17 cellular contexts compared by ENCODE assay signal in the genomic region with DNA sequence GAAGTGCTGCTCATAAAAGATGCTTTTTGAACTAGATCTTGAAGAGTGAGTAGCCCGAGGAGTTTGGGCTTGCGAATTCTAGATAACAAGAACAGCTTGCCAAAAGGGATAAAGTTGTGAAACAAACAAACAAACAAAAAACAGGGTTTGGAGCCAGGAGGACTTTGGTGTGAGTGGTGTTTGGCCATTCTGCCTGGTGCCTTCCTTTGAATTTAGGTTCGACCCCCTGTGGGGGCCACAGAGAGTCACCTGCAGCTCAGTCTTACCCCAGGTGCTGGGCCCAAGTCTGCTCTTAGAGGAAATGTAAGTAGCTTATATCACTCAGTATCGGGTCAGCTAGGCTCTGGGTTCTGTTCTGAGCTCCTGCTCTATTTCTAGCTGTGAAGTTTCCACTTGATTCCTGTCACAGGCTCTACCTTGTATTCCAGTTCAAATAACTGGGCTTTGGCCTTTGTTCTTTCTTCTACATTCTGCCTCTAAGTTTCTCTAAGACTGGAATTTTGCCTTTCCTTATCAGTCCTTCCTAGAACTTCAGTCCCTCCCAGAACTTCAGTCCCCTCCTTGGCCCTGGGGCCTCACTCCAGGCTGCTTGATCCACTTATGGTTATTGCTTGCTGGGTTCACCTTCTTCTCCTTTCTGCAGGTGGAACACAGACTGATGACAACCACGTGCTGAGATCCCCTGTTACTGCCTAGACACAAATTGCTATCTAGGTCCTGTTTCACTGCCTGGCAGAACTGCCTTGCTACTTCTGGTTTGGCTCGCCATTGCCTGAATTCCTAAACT. TPM values are rescaled to one million over a fixed set of nuclear protein-coding genes. Genes with fewer than 3 reads are reported as not detected.
DNase-seq lines count a peak whose midpoint lies in the region; ATAC-seq, FAIRE-seq and TF ChIP-seq lines count a peak whose summit lies in the region.
"Had no signal": no experiment of that assay in that cellular context is flagged by ENCODE, and none has a peak within 500 bp of the region (broad histone marks: within the 10 kb centered on the region; RNA-seq: fewer than 3 reads in every experiment).

No MANE protein-coding gene starts in this region.

- no peak overlapping the region for H4K8ac ChIP-seq in H9 (replicated peaks; ENCODE audit: insufficient read length, low read depth, low read length)

- no peaks in the 10 kb centered on the region for H3K79me1 ChIP-seq in H9 (ENCODE audit: insufficient read depth, low read depth, low read length, poor library complexity, severe bottlenecking)

- FAIRE-seq in RCC 7860 (lab: Jason Lieb, UNC) = no peak
- FAIRE-seq: GM12878 had no signal

- no peak overlapping the region for H4K5ac ChIP-seq in H9 (ENCODE audit: insufficient read length, low read depth, low read length)

- no CpG with 5 or more reads among the region's 6 CpGs for WGBS in H9 (ENCODE audit: extremely low coverage, insufficient read length, low lambda C conversion rate)

- no peaks in the 10 kb centered on the region for H4K20me1 ChIP-seq in H9 (ENCODE audit: control insufficient read depth, insufficient read depth, insufficient read length)

- no peak overlapping the region for H3K18ac ChIP-seq in H9 (ENCODE audit: insufficient read length, low read depth, low read length)

- H2BK120ac ChIP-seq in H9 (ENCODE audit: low read depth, low read length, poor library complexity, severe bottlenecking) = no peak overlapping the region

- no peak for ATAC-seq in GM18870 (IDR thresholded peaks at IDR 0.05; ENCODE audit: unreplicated experiment)
- ATAC-seq: GM12878 had no signal

- no peak overlapping the region for H2AK5ac ChIP-seq in H9 (ENCODE audit: insufficient read length, low read length)

- H3K4me3 Mint-ChIP-seq in H9 (no peak overlapping the region), progenitor cell of endocrine pancreas (ENCODE audit: low read depth) (no peak overlapping the region)
- H3K4me3 Mint-ChIP-seq: activated B cell treated with CpG ODN at 0.5 μM for 24 hours, memory B cell had no signal

- no peak overlapping the region for H3K23ac ChIP-seq in H9 (ENCODE audit: insufficient read length, low read depth, low read length)

- no peak overlapping the region for H3T11ph ChIP-seq in H9 (ENCODE audit: low read length)

- H3K56ac ChIP-seq in H9 (ENCODE audit: insufficient read length, low read depth, low read length) = no peak overlapping the region

- H3K36me3 ChIP-seq in brain microvascular endothelial cell (replicated peaks) = no peaks in the 10 kb centered on the region
- H3K36me3 ChIP-seq in right atrium auricular region = no peaks in the 10 kb centered on the region

- in situ Hi-C loops in brain microvascular endothelial cell (cut with HindIII; ENCODE audit: low pct_ligation_motif_present, low sequenced_read_pairs) (loop anchor here (25.0 kb wide), 1 partner anchor 90 kb away; no protein-coding TSS in a partner anchor), KBM-7 (cut with MboI; ENCODE audit: low pct_unique_long_range_greater_than_20kb, low sequenced_read_pairs) (loop anchor here (25.0 kb wide), 1 partner anchor 335 kb away; no protein-coding TSS in a partner anchor)

- no peak overlapping the region for H3K4me3 ChIP-seq in brain microvascular endothelial cell (ENCODE audit: low read depth, low read length)
- H3K4me3 ChIP-seq in right atrium auricular region = no peak overlapping the region
- H3K4me3 ChIP-seq: GM12878, SK-N-MC had no signal

- H3K36me3 Mint-ChIP-seq in H9 (ENCODE audit: insufficient read depth in 1 of 3, low read depth in 3 of 3) (peaks cover 0 to 2% (median 0%) of the 10 kb centered on the region in 3 experiments; a peak in 1 of 7 replicates), progenitor cell of endocrine pancreas (ENCODE audit: insufficient read depth) (peaks cover 6% of the 10 kb centered on the region)
- H3K36me3 Mint-ChIP-seq: memory B cell had no signal

- no peak overlapping the region for H2BK15ac ChIP-seq in H9 (ENCODE audit: low read depth, low read length)

- H3K9me3 Mint-ChIP-seq in H9 = peaks cover 0 to 2% of the 10 kb centered on the region in 2 experiments; a peak in 3 of 5 replicates
- H3K9me3 Mint-ChIP-seq in progenitor cell of endocrine pancreas (ENCODE audit: low read depth) = peaks cover 2% of the 10 kb centered on the region
- H3K9me3 Mint-ChIP-seq: activated B cell treated with CpG ODN at 0.5 μM for 24 hours, memory B cell had no signal

- no peak overlapping the region for H4K91ac ChIP-seq in H9 (ENCODE audit: insufficient read length, low read depth, low read length)

- DNase-seq in H9 = no peak
- no peak for DNase-seq in brain microvascular endothelial cell
- DNase-seq in right atrium auricular region (ENCODE audit: low spot score) = no peak
- no peak for DNase-seq in progenitor cell of endocrine pancreas (ENCODE audit: low spot score, unreplicated experiment)
- no peak for DNase-seq in RCC 7860 (ENCODE audit: low spot score)
- DNase-seq in caudate nucleus (lab: John Stamatoyannopoulos, UW) = no peak
- no peak for DNase-seq in KBM-7
- DNase-seq: activated B cell treated with CpG ODN at 0.5 μM for 24 hours; DND-41; Kasumi-1; NCI-H2029; posterior cingulate gyrus; stimulated activated CD4-positive, alpha-beta T cell treated with anti-CD3 and anti-CD28 coated beads, Interleukin-2, amount 100 ng/mL, for 24 hours had no signal

- H3K27ac Mint-ChIP-seq in H9 (peak overlapping the region; percentile 16 to 47 (median 32); a peak in 3 of 7 replicates), progenitor cell of endocrine pancreas (peak overlapping the region; percentile 20)
- H3K27ac Mint-ChIP-seq: activated B cell treated with CpG ODN at 0.5 μM for 24 hours, memory B cell had no signal

- H2AFZ ChIP-seq in H9 (ENCODE audit: low read length) = no peak overlapping the region

- no peaks in the 10 kb centered on the region for H3K23me2 ChIP-seq in H9 (ENCODE audit: insufficient read length, low read depth, low read length, poor library complexity, severe bottlenecking)

- no peak overlapping the region for H3K27ac ChIP-seq in H9 (ENCODE audit: insufficient read length, low read depth, low read length)
- peak overlapping the region; percentile 63 for H3K27ac ChIP-seq in brain microvascular endothelial cell
- peak overlapping the region; percentile 51 to 67 for H3K27ac ChIP-seq in right atrium auricular region
- no peak overlapping the region for H3K27ac ChIP-seq in caudate nucleus (ENCODE audit: low read depth, low read length)

- H3K14ac ChIP-seq in H9 (ENCODE audit: insufficient read depth, low read length) = no peak overlapping the region

- H2BK12ac ChIP-seq in H9 (ENCODE audit: insufficient read length, low read depth, low read length) = no peak overlapping the region

- peaks cover 7% of the 10 kb centered on the region; the same call in 1 of the 2 replicates for H3K4me1 ChIP-seq in H9 (ENCODE audit: insufficient read depth, low read length)
- peaks cover 0 to 25% of the 10 kb centered on the region in 2 donors for H3K4me1 ChIP-seq in right atrium auricular region

- H3K79me2 ChIP-seq in H9 (ENCODE audit: insufficient read depth, low read length) = no peaks in the 10 kb centered on the region

- H3K4ac ChIP-seq in H9 (ENCODE audit: low read depth, low read length) = no peak overlapping the region

- H3K27me3 ChIP-seq in H9 (ENCODE audit: insufficient read depth, low read length) (no peaks in the 10 kb centered on the region), brain microvascular endothelial cell (replicated peaks) (no peaks in the 10 kb centered on the region), right atrium auricular region (no peaks in the 10 kb centered on the region)

- H3K9me3 ChIP-seq in H9 (ENCODE audit: control insufficient read depth, low read depth, low read length) = no peaks in the 10 kb centered on the region
- H3K9me3 ChIP-seq in right atrium auricular region = no peaks in the 10 kb centered on the region

- no peak overlapping the region for H2BK20ac ChIP-seq in H9 (ENCODE audit: low read depth, low read length, poor library complexity, severe bottlenecking)

- TF ChIP-seq CTCF in H9 (conservative IDR thresholded peaks at IDR 0.05) (no peak), brain microvascular endothelial cell (IDR thresholded peaks at IDR 0.05; ENCODE audit: low read depth, low read length, missing control alignments) (no peak), right atrium auricular region (IDR thresholded peaks at IDR 0.05) (no peak), progenitor cell of endocrine pancreas (IDR thresholded peaks at IDR 0.05; ENCODE audit: unreplicated experiment) (no peak)

- H3K27me3 Mint-ChIP-seq in H9 (ENCODE audit: low read depth) (peaks cover 8% of the 10 kb centered on the region), progenitor cell of endocrine pancreas (no peaks in the 10 kb centered on the region)
- H3K27me3 Mint-ChIP-seq: activated B cell treated with CpG ODN at 0.5 μM for 24 hours, memory B cell had no signal

- H3K9ac ChIP-seq in H9 (ENCODE audit: extremely low read depth, insufficient read length, low read length) = no peak overlapping the region

- no peak overlapping the region for H3K4me2 ChIP-seq in H9 (ENCODE audit: insufficient read depth, insufficient read length, low read length)

- H3K4me1 Mint-ChIP-seq in H9 = peaks cover 17 to 19% of the 10 kb centered on the region in 2 experiments
- peaks cover 43% of the 10 kb centered on the region for H3K4me1 Mint-ChIP-seq in progenitor cell of endocrine pancreas (ENCODE audit: low read depth)

- H2BK5ac ChIP-seq in H9 (ENCODE audit: insufficient read length, low read length) = no peak overlapping the region

RNA-seq across cellular contexts. Expression of gene DUSP6, which starts 20.5 kb away (rescaled TPM):
- total RNA-seq in H9 (2021) (35.3 and 39.5 TPM in 2 replicates), right atrium auricular region (10 to 100 TPM; 25.7 to 54.1 TPM), progenitor cell of endocrine pancreas (80.1 and 85.8 TPM in 2 replicates)

Comparison
In these comparisons a context has a peak if more than half of its experiments do, and no peak if none do; other contexts are left out.
1. H3K27ac ChIP-seq: peak in brain microvascular endothelial cell (single experiment) and right atrium auricular region (2 of 2); none in H9 (single experiment) and caudate nucleus (single experiment).